In the genomic region with DNA sequence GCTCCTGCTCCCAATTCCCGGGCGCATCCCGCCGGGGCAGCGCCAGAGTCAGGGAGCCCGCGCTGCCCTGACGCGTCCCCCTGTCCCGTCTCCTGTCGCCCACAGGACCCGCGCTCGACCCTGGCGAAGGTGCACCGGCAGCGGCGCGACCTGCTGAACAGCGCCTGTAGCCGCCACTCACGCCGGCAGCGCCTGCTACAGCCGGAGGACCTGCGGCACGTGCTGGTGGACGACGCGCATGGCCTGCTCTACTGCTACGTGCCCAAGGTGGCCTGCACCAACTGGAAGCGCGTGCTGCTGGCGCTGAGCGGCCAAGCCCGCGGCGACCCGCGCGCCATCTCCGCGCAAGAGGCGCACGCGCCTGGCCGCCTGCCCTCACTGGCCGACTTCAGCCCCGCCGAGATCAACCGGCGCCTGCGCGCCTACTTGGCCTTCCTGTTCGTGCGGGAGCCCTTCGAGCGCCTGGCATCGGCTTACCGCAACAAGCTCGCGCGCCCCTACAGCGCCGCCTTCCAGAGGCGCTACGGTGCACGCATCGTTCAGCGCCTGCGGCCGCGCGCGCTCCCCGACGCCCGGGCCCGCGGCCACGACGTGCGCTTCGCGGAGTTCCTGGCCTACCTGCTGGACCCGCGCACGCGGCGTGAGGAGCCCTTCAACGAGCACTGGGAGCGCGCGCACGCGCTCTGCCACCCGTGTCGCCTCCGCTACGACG, we compare ENCODE assay signal across 1 cellular context.
A peak's percentile ranks its signal among the peaks of the same experiment; 100 is the strongest.
TF ChIP-seq lines count a peak whose summit lies in the region.

No MANE protein-coding gene starts in this region.

TF ChIP-seq in endothelial cell of umbilical vein, 7 proteins besides CTCF, POLR2A, EP300 and RAD21:
- no peak for TF ChIP-seq POLR2AphosphoS5 (IDR thresholded peaks at IDR 0.05; ENCODE audit: insufficient read depth, low read depth, low read length)
- no peak for TF ChIP-seq FOS (IDR thresholded peaks at IDR 0.05; ENCODE audit: borderline replicate concordance, insufficient read depth, low read length)
- no peak for TF ChIP-seq GATA2 (IDR thresholded peaks at IDR 0.05; ENCODE audit: insufficient read depth, insufficient read length, low read depth, low read length)
- TF ChIP-seq EZH2 (IDR thresholded peaks at IDR 0.05; ENCODE audit: borderline replicate concordance, low read depth, low read length, severe bottlenecking) = peak; percentile 63
- TF ChIP-seq JUN (IDR thresholded peaks at IDR 0.05; ENCODE audit: borderline replicate concordance, insufficient read depth, insufficient read length, low read depth) = no peak
- no peak for TF ChIP-seq MYC (IDR thresholded peaks at IDR 0.05; ENCODE audit: low read depth, low read length)
